17 cellular contexts compared by ENCODE assay signal in the genomic region with DNA sequence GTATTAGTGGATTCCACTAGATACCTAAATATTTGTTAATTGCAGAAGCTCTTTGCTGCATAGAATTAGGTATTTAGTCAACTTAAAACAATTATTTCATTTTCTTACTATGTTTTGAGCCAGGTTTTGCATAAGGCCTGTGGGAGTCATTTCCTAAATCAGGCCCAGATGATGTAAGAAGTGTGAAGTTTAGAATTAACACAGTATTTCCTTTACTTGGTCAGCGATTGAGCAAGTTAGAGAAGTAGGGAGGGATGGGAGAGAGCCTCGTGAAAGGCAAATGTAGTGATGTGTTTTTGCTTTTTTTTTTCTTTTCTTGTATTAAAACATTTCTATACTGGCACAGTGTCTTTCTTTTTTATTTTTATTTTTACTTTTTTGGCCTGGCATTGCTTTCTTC.
"Had no signal": no experiment of that assay in that cellular context is flagged by ENCODE, and none has a peak within 500 bp of the region (broad histone marks: within the 10 kb centered on the region; RNA-seq: fewer than 3 reads in every experiment).

No MANE protein-coding gene starts in this region.

- H3K36me3 Mint-ChIP-seq: memory B cell; naive thymus-derived CD8-positive, alpha-beta T cell; stimulated activated effector memory CD8-positive, alpha-beta T cell treated with anti-CD3 and anti-CD28 coated beads, Interleukin-12 subunit alpha, Interleukin-12 subunit beta, amount 100 ng/mL, for 72 hours had no signal

- H3K27me3 Mint-ChIP-seq: activated B cell treated with CpG ODN at 0.5 μM for 24 hours; activated CD8-positive, alpha-beta T cell treated with anti-CD3 and anti-CD28 coated beads for 36 hours; memory B cell had no signal

- ATAC-seq: activated CD8-positive, alpha-beta T cell treated with anti-CD3 and anti-CD28 coated beads for 36 hours; activated naive CD4-positive, alpha-beta T cell treated with anti-CD3 and anti-CD28 coated beads, Interleukin-2, amount 50 U/mL, for 72 hours; left lung; naive thymus-derived CD8-positive, alpha-beta T cell; stimulated activated effector memory CD8-positive, alpha-beta T cell treated with anti-CD3 and anti-CD28 coated beads, Interleukin-12 subunit alpha, Interleukin-12 subunit beta, amount 100 ng/mL, for 72 hours had no signal

- H3K9me3 Mint-ChIP-seq: activated B cell treated with CpG ODN at 0.5 μM for 24 hours; activated CD8-positive, alpha-beta T cell treated with anti-CD3 and anti-CD28 coated beads for 36 hours; endodermal cell had no signal

- H3K4me3 Mint-ChIP-seq: activated B cell treated with CpG ODN at 0.5 μM for 24 hours; activated CD8-positive, alpha-beta T cell treated with anti-CD3 and anti-CD28 coated beads for 36 hours; endodermal cell; memory B cell; naive thymus-derived CD8-positive, alpha-beta T cell; stimulated activated effector memory CD8-positive, alpha-beta T cell treated with anti-CD3 and anti-CD28 coated beads, Interleukin-12 subunit alpha, Interleukin-12 subunit beta, amount 100 ng/mL, for 72 hours had no signal

- H3K27ac Mint-ChIP-seq: activated B cell treated with CpG ODN at 0.5 μM for 24 hours; activated CD8-positive, alpha-beta T cell treated with anti-CD3 and anti-CD28 coated beads for 36 hours; activated naive CD4-positive, alpha-beta T cell treated with anti-CD3 and anti-CD28 coated beads, Interleukin-2, amount 50 U/mL, for 72 hours; endodermal cell; memory B cell; naive thymus-derived CD8-positive, alpha-beta T cell; stimulated activated effector memory CD8-positive, alpha-beta T cell treated with anti-CD3 and anti-CD28 coated beads, Interleukin-12 subunit alpha, Interleukin-12 subunit beta, amount 100 ng/mL, for 72 hours had no signal

- DNase-seq: activated B cell treated with CpG ODN at 0.5 μM for 24 hours; activated CD4-positive, alpha-beta T cell treated with anti-CD3 and anti-CD28 coated beads for 48 hours; activated CD8-positive, alpha-beta T cell treated with anti-CD3 and anti-CD28 coated beads for 36 hours; activated effector memory CD4-positive, alpha-beta T cell treated with anti-CD3 and anti-CD28 coated beads, Interleukin-2, amount 50 U/mL, for 16 hours; activated T-cell treated with anti-CD3 and anti-CD28 coated beads, Interleukin-2, amount 50 U/mL, for 48 hours; amniotic stem cell; dorsolateral prefrontal cortex; endodermal cell; hippocampal formation; kidney; left lung; naive thymus-derived CD8-positive, alpha-beta T cell; tibial artery; uterus had no signal

- H3K4me1 Mint-ChIP-seq: activated B cell treated with CpG ODN at 0.5 μM for 24 hours; endodermal cell; memory B cell; naive thymus-derived CD8-positive, alpha-beta T cell; stimulated activated effector memory CD8-positive, alpha-beta T cell treated with anti-CD3 and anti-CD28 coated beads, Interleukin-12 subunit alpha, Interleukin-12 subunit beta, amount 100 ng/mL, for 72 hours had no signal

- H3K4me3 ChIP-seq: dorsolateral prefrontal cortex, left lung, tibial artery, uterus had no signal
